In genomic region chr9:129281506-129282145, GRCh38 we compare ENCODE assay signal across 17 cellular contexts.
A peak's percentile ranks its signal among the peaks of the same experiment; 100 is the strongest.
DNase-seq lines count a peak whose midpoint lies in the region; ATAC-seq, FAIRE-seq and TF ChIP-seq lines count a peak whose summit lies in the region.
"Had no signal": no experiment of that assay in that cellular context is flagged by ENCODE, and none has a peak within 500 bp of the region (broad histone marks: within the 10 kb centered on the region; RNA-seq: fewer than 3 reads in every experiment).

No MANE protein-coding gene starts in this region.

- no peak overlapping the region for H3K56ac ChIP-seq in H1 (replicated peaks; ENCODE audit: insufficient read length, low read depth, low read length)

- H3K9me3 ChIP-seq in H1 (ENCODE audit: insufficient read depth in 2 of 2, low read depth in 1 of 2, low read length in 1 of 2), result no peaks in the 10 kb centered on the region
- H3K9me3 ChIP-seq: HAP-1, prostate gland had no signal

- no peak overlapping the region for H2AFZ ChIP-seq in H1 (ENCODE audit: low read length)

- no peaks in the 10 kb centered on the region; a peak in 2 of 7 replicates for H3K27me3 ChIP-seq in H1 (replicated peaks in 1 of 4; ENCODE audit: control insufficient read depth in 3 of 4, extremely low read depth in 1 of 4, insufficient read depth in 3 of 4, low read length in 3 of 4)
- H3K27me3 ChIP-seq: cardiac muscle cell had no signal

- CTCF ChIA-PET in H1 (lab: Charles Lee; ENCODE audit: partially characterized antibody), result interaction anchor here (0.6 to 1.7 kb wide), 12 partner anchors 9 to 342 kb away, joined by 3 to 6 read pairs (median 3); no protein-coding TSS in a partner anchor

- H2BK15ac ChIP-seq in H1 (ENCODE audit: low read length), result 0 out of 2 replicates have a peak overlapping the region, but pooled peaks have one; percentile 3

- peak; percentile 4 for DNase-seq in AG20443 (ENCODE audit: low spot score)
- DNase-seq in GM12892 (ENCODE audit: insufficient read length), result peak; percentile 8
- DNase-seq in H1 (ENCODE audit: low read depth in 1 of 2, low spot score in 2 of 2), result no peak
- DNase-seq in posterior vena cava (ENCODE audit: low spot score), result peak; percentile 70
- no peak for DNase-seq in DMS53 (lab: John Stamatoyannopoulos, UW)
- DNase-seq in NCI-H2196 (lab: John Stamatoyannopoulos, UW; ENCODE audit: unreplicated experiment), result no peak
- DNase-seq: activated naive CD8-positive, alpha-beta T cell treated with anti-CD3 and anti-CD28 coated beads, Interleukin-2, amount 50 U/mL, for 24 hours; activated T-cell treated with anti-CD3 and anti-CD28 coated beads for 4 hours; NCI-H146; NCI-H226; NK-92 treated with Interleukin-12 subunit alpha and Interleukin-12 subunit beta, amount 100 ng/mL, for 24 hours; stimulated activated CD4-positive, alpha-beta T cell treated with anti-CD3 and anti-CD28 coated beads, Interleukin-15, amount 100 ng/mL, for 24 hours had no signal

- FAIRE-seq in GM12892 (lab: Jason Lieb, UNC) (no peak), H1 (lab: Jason Lieb, UNC) (no peak)

- H3K79me2 ChIP-seq in H1 (ENCODE audit: control insufficient read depth in 1 of 2, insufficient read depth in 2 of 2, low read length in 2 of 2), result no peaks in the 10 kb centered on the region

- H3K4ac ChIP-seq in H1 (replicated peaks; ENCODE audit: insufficient read length, low read depth, low read length), result no peak overlapping the region

- no peak overlapping the region for H2BK20ac ChIP-seq in H1 (ENCODE audit: low read length)

- no peak overlapping the region for H4K91ac ChIP-seq in H1 (replicated peaks; ENCODE audit: insufficient read length, low read length)

- H3K4me3 ChIP-seq in H1 (ENCODE audit: extremely low read depth in 1 of 4, insufficient read depth in 2 of 4, low read depth in 3 of 4, low read length in 4 of 4), result no peak overlapping the region
- H3K4me3 ChIP-seq: cardiac muscle cell, HAP-1 had no signal

- POLR2A ChIA-PET in H1 (lab: Charles Lee; ENCODE audit: partially characterized antibody), result interaction anchor here (0.6 to 1.0 kb wide), 2 partner anchors 71 to 107 kb away, joined by 3 to 4 read pairs; no protein-coding TSS in a partner anchor

- TF ChIP-seq RAD21 in H1 (IDR thresholded peaks at IDR 0.05 in 1 of 2, conservative IDR thresholded peaks at IDR 0.05 in 1 of 2; ENCODE audit: low read depth in 2 of 2, low read length in 2 of 2), result no peak

- WGBS in H1 (ENCODE audit: extremely low coverage in 1 of 2, insufficient coverage in 1 of 2, insufficient read length in 1 of 2, insufficient replicate concordance in 2 of 2, low coverage in 1 of 2, low lambda C conversion rate in 2 of 2, missing lambda C conversion rate in 1 of 2), 2 experiments, result 83% methylated on average over 15 of the region's 16 CpGs; no CpG with 5 or more reads in 1 of the 2 experiments

- no peak for ATAC-seq in HG02678 (IDR thresholded peaks at IDR 0.05; ENCODE audit: unreplicated experiment)
- ATAC-seq: activated naive CD8-positive, alpha-beta T cell treated with anti-CD3 and anti-CD28 coated beads, Interleukin-2, amount 50 U/mL, for 24 hours; stimulated activated naive CD8-positive, alpha-beta T cell treated with anti-CD3 and anti-CD28 coated beads, Interleukin-15, amount 100 ng/mL, for 72 hours had no signal

- H2AK5ac ChIP-seq in H1 (ENCODE audit: low read depth, low read length), result no peak overlapping the region

- H3K4me1 ChIP-seq in H1 (replicated peaks in 1 of 4; ENCODE audit: control insufficient read depth in 3 of 4, insufficient read depth in 4 of 4, low read length in 3 of 4), result peaks cover 4 to 27% (median 16%) of the 10 kb centered on the region in 4 experiments
- H3K4me1 ChIP-seq: HAP-1, prostate gland had no signal

- no peaks in the 10 kb centered on the region for H3K36me3 ChIP-seq in H1 (ENCODE audit: control insufficient read depth in 2 of 4, insufficient read depth in 4 of 4, low read length in 3 of 4)
- H3K36me3 ChIP-seq: cardiac muscle cell, HAP-1, prostate gland had no signal

- no peaks in the 10 kb centered on the region; the same call in 1 of the 2 replicates for H3K23me2 ChIP-seq in H1 (ENCODE audit: low read depth, low read length)

- intact Hi-C loops in posterior vena cava (cut with DNase I), result no loop called here

- H2BK5ac ChIP-seq in H1 (ENCODE audit: low read depth, low read length), result 0 out of 2 replicates have a peak overlapping the region, but pooled peaks have one; percentile 44

- H4K20me1 ChIP-seq in H1 (replicated peaks in 1 of 2; ENCODE audit: control insufficient read depth in 1 of 2, insufficient read depth in 2 of 2, low read length in 2 of 2), result no peaks in the 10 kb centered on the region

- no peaks in the 10 kb centered on the region for H3K79me1 ChIP-seq in H1 (ENCODE audit: low read depth, low read length)

- no peak overlapping the region for H4K8ac ChIP-seq in H1 (ENCODE audit: extremely low read depth, insufficient read depth, low read length)

- H3K4me2 ChIP-seq in H1 (ENCODE audit: insufficient read depth in 1 of 2, low read depth in 2 of 2, low read length in 2 of 2), result no peak overlapping the region; a peak in 1 of 4 replicates

- H2BK12ac ChIP-seq in H1 (ENCODE audit: low read depth, low read length), result no peak overlapping the region

- TF ChIP-seq CTCF in H1 (IDR thresholded peaks at IDR 0.05; ENCODE audit: control extremely low read depth in 1 of 3, insufficient read depth in 1 of 3, low read depth in 1 of 3, low read length in 3 of 3), result no peak

- H2BK120ac ChIP-seq in H1 (replicated peaks; ENCODE audit: low read depth, low read length), result no peak overlapping the region

- H3K14ac ChIP-seq in H1 (ENCODE audit: insufficient read length), result no peak overlapping the region

- H3K18ac ChIP-seq in H1 (ENCODE audit: extremely low read depth, low read length), result no peak overlapping the region

- TF ChIP-seq EP300 in H1 (IDR thresholded peaks at IDR 0.05; ENCODE audit: borderline replicate concordance in 1 of 2, low read depth in 2 of 2, low read length in 2 of 2), result no peak

- no peak overlapping the region for H4K5ac ChIP-seq in H1 (ENCODE audit: insufficient read length, low read depth, low read length)

- no peak overlapping the region for H3K27ac ChIP-seq in H1 (ENCODE audit: low read depth, low read length)

- no peak overlapping the region for H3K23ac ChIP-seq in H1 (ENCODE audit: insufficient read length)

- TF ChIP-seq POLR2A in GM12892 (IDR thresholded peaks at IDR 0.05; ENCODE audit: low read depth, low read length) (no peak), H1 (IDR thresholded peaks at IDR 0.05; ENCODE audit: control extremely low read depth in 1 of 2, low read depth in 2 of 2, low read length in 2 of 2) (no peak)

- no peak overlapping the region for H3K9ac ChIP-seq in H1 (replicated peaks in 1 of 4; ENCODE audit: extremely low read depth in 1 of 4, low read depth in 3 of 4, low read length in 3 of 4)

TF ChIP-seq in H1, 55 proteins besides CTCF, POLR2A, EP300 and RAD21:
- TF ChIP-seq KDM5A (IDR thresholded peaks at IDR 0.05; ENCODE audit: low read length) (no peak), CTBP2 (IDR thresholded peaks at IDR 0.05; ENCODE audit: borderline replicate concordance, insufficient read depth, insufficient read length, low read length) (no peak), ASH2L (IDR thresholded peaks at IDR 0.05; ENCODE audit: low read length) (no peak), JUN (IDR thresholded peaks at IDR 0.05; ENCODE audit: low read depth, low read length) (no peak), CREB1 (IDR thresholded peaks at IDR 0.05) (no peak), MAX (IDR thresholded peaks at IDR 0.05) (no peak), ATF3 (IDR thresholded peaks at IDR 0.05; ENCODE audit: insufficient read depth, low read depth, low read length) (no peak), SUZ12 (IDR thresholded peaks at IDR 0.05; ENCODE audit: low read length) (no peak), KDM4A (IDR thresholded peaks at IDR 0.05; ENCODE audit: low read depth, low read length, severe bottlenecking) (no peak), RFX5 (IDR thresholded peaks at IDR 0.05; ENCODE audit: borderline replicate concordance, low read depth, low read length) (no peak), BCL11A (IDR thresholded peaks at IDR 0.05; ENCODE audit: low read depth in 2 of 2, low read length in 2 of 2) (no peak), SP1 (IDR thresholded peaks at IDR 0.05; ENCODE audit: low read depth, low read length) (no peak), JUND (IDR thresholded peaks at IDR 0.05; ENCODE audit: low read length) (no peak), POU5F1 (IDR thresholded peaks at IDR 0.05; ENCODE audit: low read depth, low read length) (no peak), SAP30 (IDR thresholded peaks at IDR 0.05; ENCODE audit: insufficient read depth, insufficient replicate concordance, low read length) (no peak), EGR1 (IDR thresholded peaks at IDR 0.05; ENCODE audit: borderline replicate concordance, low read depth, low read length) (no peak), CHD2 (IDR thresholded peaks at IDR 0.05; ENCODE audit: low read length) (no peak), CBX8 (IDR thresholded peaks at IDR 0.05; ENCODE audit: borderline replicate concordance, low read depth, low read length) (no peak)

Comparison
In these comparisons a context has a peak if more than half of its experiments do, and no peak if none do; other contexts are left out.
1. DNase-seq: peak in AG20443 (single experiment), GM12892 (single experiment) and posterior vena cava (single experiment); none in H1 (0 of 2), DMS53 (single experiment) and NCI-H2196 (single experiment).